ENCODE assay signal across 1 cellular context in genomic region chr11:75369846-75370245, GRCh38.
TF ChIP-seq lines count a peak whose summit lies in the region.

No MANE protein-coding gene starts in this region.

TF ChIP-seq in H1, 55 proteins besides CTCF, POLR2A, EP300 and RAD21:
- TF ChIP-seq EZH2 (IDR thresholded peaks at IDR 0.05; ENCODE audit: low read depth, low read length, severe bottlenecking), result no peak
- no peak for TF ChIP-seq SP2 (IDR thresholded peaks at IDR 0.05; ENCODE audit: low read length)
- TF ChIP-seq SP1 (IDR thresholded peaks at IDR 0.05; ENCODE audit: low read depth, low read length), result no peak
- TF ChIP-seq SRF (IDR thresholded peaks at IDR 0.05; ENCODE audit: low read depth, low read length), result no peak
- no peak for TF ChIP-seq CREB1 (IDR thresholded peaks at IDR 0.05)
- TF ChIP-seq NRF1 (IDR thresholded peaks at IDR 0.05; ENCODE audit: low read depth, low read length), result no peak
- no peak for TF ChIP-seq SIRT6 (IDR thresholded peaks at IDR 0.05; ENCODE audit: low read length)
- no peak for TF ChIP-seq CEBPB (IDR thresholded peaks at IDR 0.05; ENCODE audit: low read depth, low read length)
- TF ChIP-seq POLR2AphosphoS5 (IDR thresholded peaks at IDR 0.05; ENCODE audit: low read depth, low read length), result no peak
- no peak for TF ChIP-seq EGR1 (IDR thresholded peaks at IDR 0.05; ENCODE audit: borderline replicate concordance, low read depth, low read length)
- TF ChIP-seq SAP30 (IDR thresholded peaks at IDR 0.05; ENCODE audit: insufficient read depth, insufficient replicate concordance, low read length), result no peak
- no peak for TF ChIP-seq TAF1 (IDR thresholded peaks at IDR 0.05; ENCODE audit: low read depth, low read length)
- TF ChIP-seq PHF8 (conservative IDR thresholded peaks at IDR 0.05; ENCODE audit: low read depth, low read length), result no peak
- no peak for TF ChIP-seq GABPA (IDR thresholded peaks at IDR 0.05; ENCODE audit: borderline replicate concordance, insufficient read depth, low read length)
- no peak for TF ChIP-seq KDM4A (IDR thresholded peaks at IDR 0.05; ENCODE audit: low read depth, low read length, severe bottlenecking)
- no peak for TF ChIP-seq CBX8 (IDR thresholded peaks at IDR 0.05; ENCODE audit: borderline replicate concordance, low read depth, low read length)
- TF ChIP-seq TBP (IDR thresholded peaks at IDR 0.05; ENCODE audit: low read depth, low read length), result no peak
- no peak for TF ChIP-seq MAX (IDR thresholded peaks at IDR 0.05)
